In the genomic region with DNA sequence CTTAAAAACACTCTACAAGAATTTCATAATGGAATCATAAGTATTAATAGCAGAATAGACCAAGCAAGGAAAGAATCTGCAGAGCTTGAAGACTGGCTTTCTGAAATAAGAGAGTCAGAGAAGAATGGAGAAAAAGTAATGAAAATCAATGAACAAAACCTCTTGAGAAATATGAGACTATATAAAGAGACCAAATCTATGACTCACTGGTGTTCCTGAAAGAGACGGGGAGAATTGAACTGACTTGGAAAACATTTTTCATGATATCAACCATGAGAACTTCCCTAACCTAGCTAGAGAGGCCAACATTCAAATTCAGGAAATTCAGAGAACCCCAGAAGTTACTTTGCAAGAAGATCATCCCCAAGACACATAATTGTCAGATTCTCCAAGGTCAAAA, we compare ENCODE assay signal across 17 cellular contexts.
A peak's percentile ranks its signal among the peaks of the same experiment; 100 is the strongest.
DNase-seq lines count a peak whose midpoint lies in the region; ATAC-seq, FAIRE-seq and TF ChIP-seq lines count a peak whose summit lies in the region.
"Had no signal": no experiment of that assay in that cellular context is flagged by ENCODE, and none has a peak within 500 bp of the region (broad histone marks: within the 10 kb centered on the region; RNA-seq: fewer than 3 reads in every experiment).

No MANE protein-coding gene starts in this region.

- no peaks in the 10 kb centered on the region for H3K27me3 Mint-ChIP-seq in stimulated activated naive CD8-positive, alpha-beta T cell treated with anti-CD3 and anti-CD28 coated beads, Interleukin-15, amount 100 ng/mL, for 72 hours
- H3K27me3 Mint-ChIP-seq: IgD-negative memory B cell had no signal

- peak; percentile 0 for DNase-seq in DMS53 treated with DMSO at 0.1 percent for 48 hours (lab: John Stamatoyannopoulos, UW; ENCODE audit: unreplicated experiment)
- peak; percentile 48 for DNase-seq in LHCN-M2 (ENCODE audit: low read depth)
- peak; percentile 63 for DNase-seq in bronchial epithelial cell (ENCODE audit: low read depth)
- peak; percentile 58 for DNase-seq in iris pigment epithelial cell (ENCODE audit: low read depth)
- no peak for DNase-seq in stimulated activated naive CD8-positive, alpha-beta T cell treated with anti-CD3 and anti-CD28 coated beads, Interleukin-15, amount 100 ng/mL, for 72 hours
- no peak for DNase-seq in NK-92 treated with Interleukin-12 subunit alpha and Interleukin-12 subunit beta, amount 100 ng/mL, for 24 hours (lab: John Stamatoyannopoulos, UW)
- DNase-seq in tibial nerve (ENCODE audit: low spot score in 2 of 2) = no peak
- DNase-seq: 8988T, AML-193, DMS79, GOT3, H9, HFFc6 had no signal

- ATAC-seq in stimulated activated naive CD8-positive, alpha-beta T cell treated with anti-CD3 and anti-CD28 coated beads, Interleukin-15, amount 100 ng/mL, for 72 hours = no peak

- no peak for TF ChIP-seq CTCF in bronchial epithelial cell (IDR thresholded peaks at IDR 0.05; ENCODE audit: insufficient read depth, low read length, severe bottlenecking)
- no peak for TF ChIP-seq CTCF in tibial nerve (IDR thresholded peaks at IDR 0.05)

- H3K4me3 Mint-ChIP-seq in stimulated activated naive CD8-positive, alpha-beta T cell treated with anti-CD3 and anti-CD28 coated beads, Interleukin-15, amount 100 ng/mL, for 72 hours = no peak overlapping the region
- H3K4me3 Mint-ChIP-seq: H9, HFFc6 had no signal

- no peak overlapping the region for H3K27ac Mint-ChIP-seq in stimulated activated naive CD8-positive, alpha-beta T cell treated with anti-CD3 and anti-CD28 coated beads, Interleukin-15, amount 100 ng/mL, for 72 hours
- H3K27ac Mint-ChIP-seq: HFFc6 had no signal

- H3K36me3 ChIP-seq in bronchial epithelial cell (ENCODE audit: control insufficient read depth, insufficient read depth, low read length) (no peaks in the 10 kb centered on the region), tibial nerve (peaks cover 0 to 24% (median 0%) of the 10 kb centered on the region in 3 donors)
- H3K36me3 ChIP-seq: BLaER1 had no signal

- peaks cover 0 to 9% (median 0%) of the 10 kb centered on the region in 4 donors for H3K4me1 ChIP-seq in tibial nerve
- H3K4me1 ChIP-seq: BLaER1 had no signal

- no peak overlapping the region for H3K27ac ChIP-seq in tibial nerve
- H3K27ac ChIP-seq: BLaER1 had no signal

- no peak for TF ChIP-seq EP300 in tibial nerve (IDR thresholded peaks at IDR 0.05)

- no peaks in the 10 kb centered on the region for H3K4me1 Mint-ChIP-seq in stimulated activated naive CD8-positive, alpha-beta T cell treated with anti-CD3 and anti-CD28 coated beads, Interleukin-15, amount 100 ng/mL, for 72 hours
- H3K4me1 Mint-ChIP-seq: IgD-negative memory B cell had no signal

- H3K9me3 Mint-ChIP-seq in stimulated activated naive CD8-positive, alpha-beta T cell treated with anti-CD3 and anti-CD28 coated beads, Interleukin-15, amount 100 ng/mL, for 72 hours = peaks cover 11 to 35% of the 10 kb centered on the region in 2 donors

- H3K27me3 ChIP-seq in bronchial epithelial cell (ENCODE audit: control insufficient read depth, insufficient read depth, low read length) (no peaks in the 10 kb centered on the region), tibial nerve (no peaks in the 10 kb centered on the region)
- H3K27me3 ChIP-seq: BLaER1 had no signal

- WGBS in tibial nerve, 2 donors = 83 to 88% methylated on average over 1 of the region's 1 CpG

- no peak for FAIRE-seq in bronchial epithelial cell (lab: Jason Lieb, UNC)
- FAIRE-seq: G401.6, GM12892 had no signal

- H3K4me3 ChIP-seq in bronchial epithelial cell (ENCODE audit: low read depth, low read length) = no peak overlapping the region
- no peak overlapping the region for H3K4me3 ChIP-seq in tibial nerve
- H3K4me3 ChIP-seq: BLaER1 had no signal

- peaks cover 0 to 13% (median 0%) of the 10 kb centered on the region in 4 donors for H3K9me3 ChIP-seq in tibial nerve

- no peak for TF ChIP-seq POLR2A in tibial nerve (IDR thresholded peaks at IDR 0.05)

Comparison
In these comparisons a context has a peak if more than half of its experiments do, and no peak if none do; other contexts are left out.
1. DNase-seq: peak in DMS53 treated with DMSO at 0.1 percent for 48 hours (single experiment), LHCN-M2 (single experiment), bronchial epithelial cell (single experiment) and iris pigment epithelial cell (single experiment); none in stimulated activated naive CD8-positive, alpha-beta T cell treated with anti-CD3 and anti-CD28 coated beads, Interleukin-15, amount 100 ng/mL, for 72 hours (0 of 2), NK-92 treated with Interleukin-12 subunit alpha and Interleukin-12 subunit beta, amount 100 ng/mL, for 24 hours (single experiment) and tibial nerve (0 of 2).